In the genomic region with DNA sequence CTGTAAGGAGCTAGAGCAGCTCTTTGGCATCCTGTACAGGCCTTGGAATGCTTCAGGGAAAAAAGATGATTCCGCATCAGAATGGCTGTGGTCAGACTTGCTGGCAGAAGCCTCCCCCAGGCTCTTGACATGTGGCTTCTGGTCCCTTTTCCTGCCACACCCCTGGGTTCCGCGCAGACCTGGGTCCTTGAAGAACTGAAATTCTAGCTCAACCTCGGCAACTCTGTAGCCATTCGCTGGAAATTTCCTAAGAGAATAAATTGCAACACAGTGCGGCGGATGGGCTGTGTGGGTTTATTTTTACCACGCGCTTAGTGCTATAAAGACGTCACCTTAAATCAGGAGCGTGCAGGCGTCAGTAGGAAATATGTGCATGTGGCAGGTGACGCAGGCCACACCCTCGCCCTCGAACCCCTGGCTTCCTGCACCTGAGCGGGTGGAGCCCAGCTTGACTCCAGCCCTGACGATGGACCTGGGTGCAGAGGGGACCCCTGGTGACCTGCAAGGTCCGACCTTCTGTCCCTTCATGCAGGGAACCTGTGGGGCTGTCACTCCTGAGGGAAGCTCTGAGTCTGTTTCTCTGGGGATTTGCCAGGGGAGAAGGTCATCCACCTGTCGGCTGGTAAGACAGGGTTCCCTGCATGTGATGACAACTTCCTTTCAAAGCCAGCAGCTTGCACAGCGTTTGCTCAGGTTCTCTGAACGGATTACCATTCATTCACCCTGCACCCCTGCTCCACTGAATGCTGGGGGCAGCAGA, we compare ENCODE assay signal across 10 cellular contexts. TPM values are rescaled to one million over a fixed set of nuclear protein-coding genes. Genes with fewer than 3 reads are reported as not detected.
DNase-seq lines count a peak whose midpoint lies in the region; ATAC-seq and TF ChIP-seq lines count a peak whose summit lies in the region.
"Had no signal": no experiment of that assay in that cellular context is flagged by ENCODE, and none has a peak within 500 bp of the region (broad histone marks: within the 10 kb centered on the region; RNA-seq: fewer than 3 reads in every experiment).

No MANE protein-coding gene starts in this region.

- H3K4me3 ChIP-seq in left lung: no peak overlapping the region
- no peak overlapping the region for H3K4me3 ChIP-seq in upper lobe of right lung

- no peak overlapping the region for H3K27ac Mint-ChIP-seq in activated naive CD8-positive, alpha-beta T cell treated with anti-CD3 and anti-CD28 coated beads, Interleukin-2, amount 10 ng/mL, durations not matched to agents 7 days and 5 days
- H3K27ac Mint-ChIP-seq in activated naive CD8-positive, alpha-beta T cell treated with anti-CD3 and anti-CD28 coated beads for 36 hours: no peak overlapping the region
- H3K27ac Mint-ChIP-seq in T-helper 2 cell treated with Interferon-gamma antibody and Interleukin-4, amounts not matched to agents 5 μg/mL and 100 μg/mL, for 36 hours: peak overlapping the region; percentile 36

- no peaks in the 10 kb centered on the region for H3K9me3 ChIP-seq in left lung
- H3K9me3 ChIP-seq in upper lobe of right lung: no peaks in the 10 kb centered on the region

- DNase-seq in activated naive CD8-positive, alpha-beta T cell treated with anti-CD3 and anti-CD28 coated beads, Interleukin-2, amount 10 ng/mL, durations not matched to agents 7 days and 5 days: no peak
- no peak for DNase-seq in activated naive CD8-positive, alpha-beta T cell treated with anti-CD3 and anti-CD28 coated beads for 36 hours
- no peak for DNase-seq in T-helper 2 cell treated with Interferon-gamma antibody and Interleukin-4, amounts not matched to agents 5 μg/mL and 100 μg/mL, for 36 hours (ENCODE audit: low spot score)
- DNase-seq in left lung: peak; percentile 51 to 81
- peak; percentile 78 for DNase-seq in upper lobe of right lung
- no peak for DNase-seq in ecto neural progenitor cell (ENCODE audit: low spot score)
- DNase-seq: activated naive CD4-positive, alpha-beta T cell treated with anti-CD3 and anti-CD28 coated beads, Interleukin-2, amount 50 U/mL, for 16 hours; DND-41 had no signal

- H3K4me1 ChIP-seq in left lung: peaks cover 0 to 14% of the 10 kb centered on the region in 2 donors
- peaks cover 4% of the 10 kb centered on the region for H3K4me1 ChIP-seq in upper lobe of right lung

- peaks cover 18% of the 10 kb centered on the region for H3K4me1 Mint-ChIP-seq in activated naive CD8-positive, alpha-beta T cell treated with anti-CD3 and anti-CD28 coated beads, Interleukin-2, amount 10 ng/mL, durations not matched to agents 7 days and 5 days
- peaks cover 11% of the 10 kb centered on the region for H3K4me1 Mint-ChIP-seq in activated naive CD8-positive, alpha-beta T cell treated with anti-CD3 and anti-CD28 coated beads for 36 hours
- peaks cover 9% of the 10 kb centered on the region for H3K4me1 Mint-ChIP-seq in T-helper 2 cell treated with Interferon-gamma antibody and Interleukin-4, amounts not matched to agents 5 μg/mL and 100 μg/mL, for 36 hours (ENCODE audit: low read depth)

- no peaks in the 10 kb centered on the region for H3K36me3 Mint-ChIP-seq in activated naive CD8-positive, alpha-beta T cell treated with anti-CD3 and anti-CD28 coated beads, Interleukin-2, amount 10 ng/mL, durations not matched to agents 7 days and 5 days
- no peaks in the 10 kb centered on the region for H3K36me3 Mint-ChIP-seq in activated naive CD8-positive, alpha-beta T cell treated with anti-CD3 and anti-CD28 coated beads for 36 hours
- no peaks in the 10 kb centered on the region for H3K36me3 Mint-ChIP-seq in T-helper 2 cell treated with Interferon-gamma antibody and Interleukin-4, amounts not matched to agents 5 μg/mL and 100 μg/mL, for 36 hours (ENCODE audit: low read depth)

- ATAC-seq in activated naive CD8-positive, alpha-beta T cell treated with anti-CD3 and anti-CD28 coated beads, Interleukin-2, amount 10 ng/mL, durations not matched to agents 7 days and 5 days (ENCODE audit: low read depth): peak; percentile 69
- ATAC-seq in left lung (peak; percentile 57), upper lobe of right lung (peak; percentile 81), GM21619 (IDR thresholded peaks at IDR 0.05; ENCODE audit: unreplicated experiment) (no peak), HG02623 (IDR thresholded peaks at IDR 0.05; ENCODE audit: unreplicated experiment) (no peak)

- H3K27me3 ChIP-seq in left lung (peaks cover 0 to 49% of the 10 kb centered on the region in 2 donors), upper lobe of right lung (no peaks in the 10 kb centered on the region)

- H3K36me3 ChIP-seq in left lung (no peaks in the 10 kb centered on the region), upper lobe of right lung (no peaks in the 10 kb centered on the region)

- no peak for TF ChIP-seq CTCF in left lung (IDR thresholded peaks at IDR 0.05)
- no peak for TF ChIP-seq CTCF in upper lobe of right lung (IDR thresholded peaks at IDR 0.05)

- POLR2A ChIA-PET in activated naive CD8-positive, alpha-beta T cell treated with anti-CD3 and anti-CD28 coated beads, Interleukin-2, amount 10 ng/mL, durations not matched to agents 7 days and 5 days (lab: Charles Lee): interaction anchor here (0.8 to 1.1 kb wide), 2 partner anchors 10 to 75 kb away, joined by 3 read pairs; no protein-coding TSS in a partner anchor

- no peak overlapping the region for H3K27ac ChIP-seq in left lung
- H3K27ac ChIP-seq in upper lobe of right lung: no peak overlapping the region

- no peak overlapping the region for H3K4me3 Mint-ChIP-seq in activated naive CD8-positive, alpha-beta T cell treated with anti-CD3 and anti-CD28 coated beads, Interleukin-2, amount 10 ng/mL, durations not matched to agents 7 days and 5 days
- H3K4me3 Mint-ChIP-seq in activated naive CD8-positive, alpha-beta T cell treated with anti-CD3 and anti-CD28 coated beads for 36 hours: no peak overlapping the region
- peak overlapping the region; percentile 42 for H3K4me3 Mint-ChIP-seq in T-helper 2 cell treated with Interferon-gamma antibody and Interleukin-4, amounts not matched to agents 5 μg/mL and 100 μg/mL, for 36 hours

- H3K27me3 Mint-ChIP-seq in activated naive CD8-positive, alpha-beta T cell treated with anti-CD3 and anti-CD28 coated beads, Interleukin-2, amount 10 ng/mL, durations not matched to agents 7 days and 5 days: peaks cover 24% of the 10 kb centered on the region
- H3K27me3 Mint-ChIP-seq in activated naive CD8-positive, alpha-beta T cell treated with anti-CD3 and anti-CD28 coated beads for 36 hours: peaks cover 48% of the 10 kb centered on the region
- H3K27me3 Mint-ChIP-seq in T-helper 2 cell treated with Interferon-gamma antibody and Interleukin-4, amounts not matched to agents 5 μg/mL and 100 μg/mL, for 36 hours (ENCODE audit: low read depth): peaks cover 31% of the 10 kb centered on the region

- intact Hi-C loops in left lung (cut with DNase I) (no loop called here), upper lobe of right lung (cut with DNase I) (no loop called here)

- peaks cover 3% of the 10 kb centered on the region for H3K9me3 Mint-ChIP-seq in activated naive CD8-positive, alpha-beta T cell treated with anti-CD3 and anti-CD28 coated beads, Interleukin-2, amount 10 ng/mL, durations not matched to agents 7 days and 5 days
- H3K9me3 Mint-ChIP-seq in activated naive CD8-positive, alpha-beta T cell treated with anti-CD3 and anti-CD28 coated beads for 36 hours: no peaks in the 10 kb centered on the region
- H3K9me3 Mint-ChIP-seq in T-helper 2 cell treated with Interferon-gamma antibody and Interleukin-4, amounts not matched to agents 5 μg/mL and 100 μg/mL, for 36 hours: no peaks in the 10 kb centered on the region

RNA-seq across cellular contexts. Expression of a gene that starts 46.3 kb away (rescaled TPM):
- 10 to 100 TPM; 11.1 to 13.2 TPM for total RNA-seq in activated naive CD8-positive, alpha-beta T cell treated with anti-CD3 and anti-CD28 coated beads, Interleukin-2, amount 10 ng/mL, durations not matched to agents 7 days and 5 days
- 1 to 10 TPM; 4.7 to 5.9 TPM for total RNA-seq in activated naive CD8-positive, alpha-beta T cell treated with anti-CD3 and anti-CD28 coated beads for 36 hours
- total RNA-seq in left lung (10 to 100 TPM; 53.0 to 61.8 TPM), upper lobe of right lung (79.9 TPM)

Comparison
In these comparisons a context has a peak if more than half of its experiments do, and no peak if none do; other contexts are left out.
1. ATAC-seq: peak in activated naive CD8-positive, alpha-beta T cell treated with anti-CD3 and anti-CD28 coated beads, Interleukin-2, amount 10 ng/mL, durations not matched to agents 7 days and 5 days (single experiment), left lung (single experiment) and upper lobe of right lung (single experiment); none in GM21619 (single experiment) and HG02623 (single experiment).
2. DNase-seq: peak in left lung (2 of 2) and upper lobe of right lung (single experiment); none in activated naive CD8-positive, alpha-beta T cell treated with anti-CD3 and anti-CD28 coated beads, Interleukin-2, amount 10 ng/mL, durations not matched to agents 7 days and 5 days (single experiment), activated naive CD8-positive, alpha-beta T cell treated with anti-CD3 and anti-CD28 coated beads for 36 hours (single experiment), T-helper 2 cell treated with Interferon-gamma antibody and Interleukin-4, amounts not matched to agents 5 μg/mL and 100 μg/mL, for 36 hours (single experiment) and ecto neural progenitor cell (single experiment).